22 cellular contexts compared by ENCODE assay signal in the genomic region with DNA sequence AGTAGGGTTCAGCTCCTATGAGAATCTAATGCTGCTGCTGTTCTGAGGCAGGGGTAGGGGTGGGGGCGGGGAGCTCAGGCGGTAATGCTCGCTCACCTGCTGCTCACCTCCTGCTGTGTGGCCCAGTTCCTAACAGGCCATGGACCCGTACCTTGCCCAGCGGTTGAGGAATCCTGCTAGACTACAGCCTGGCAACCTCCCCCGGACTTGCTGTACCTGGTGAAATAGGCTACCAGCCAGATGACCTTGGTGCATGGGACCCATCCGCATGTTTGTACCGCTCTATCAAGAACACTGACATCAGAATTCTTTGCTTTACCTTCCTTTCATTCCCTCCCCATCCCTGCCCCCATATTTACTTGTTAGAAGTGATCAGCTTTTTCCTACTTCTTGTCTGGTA. TPM values are rescaled to one million over a fixed set of nuclear protein-coding genes. Genes with fewer than 3 reads are reported as not detected.
DNase-seq lines count a peak whose midpoint lies in the region; ATAC-seq, FAIRE-seq and TF ChIP-seq lines count a peak whose summit lies in the region.
"Had no signal": no experiment of that assay in that cellular context is flagged by ENCODE, and none has a peak within 500 bp of the region (broad histone marks: within the 10 kb centered on the region; RNA-seq: fewer than 3 reads in every experiment).

No MANE protein-coding gene starts in this region.

- H3K27me3 ChIP-seq in body of pancreas (no peaks in the 10 kb centered on the region), pancreas (no peaks in the 10 kb centered on the region)
- H3K27me3 ChIP-seq: BE2C, BLaER1 had no signal

- H3K4me1 ChIP-seq in body of pancreas: peaks cover 9% of the 10 kb centered on the region
- H3K4me1 ChIP-seq in pancreas: no peaks in the 10 kb centered on the region
- H3K4me1 ChIP-seq: BE2C, BLaER1, Caco-2 had no signal

- DNase-seq in body of pancreas (peak; percentile 54 to 74 (median 67)), left lobe of liver (ENCODE audit: low spot score) (peak; percentile 77), mucosa of gallbladder (ENCODE audit: low spot score) (peak; percentile 29), pancreas (peak in 5 of 6 donors; percentile 26 to 44 (median 40)), iPS-NIHi11 (ENCODE audit: low spot score) (no peak), CD1c-positive myeloid dendritic cell (ENCODE audit: extremely low spot score) (no peak)
- no peak for DNase-seq in activated CD4-positive, alpha-beta T cell treated with anti-CD3 and anti-CD28 coated beads, Interleukin-2, amount 50 U/mL, for 1 hour
- DNase-seq: 8988T; BE2C; C1 segment of cervical spinal cord; Caco-2; Calu3; CD4-positive, alpha-beta T cell; CD8-positive, alpha-beta T cell; DMS79 treated with DMSO at 0.1 percent for 48 hours; GF-D8 had no signal

- TF ChIP-seq POLR2A in body of pancreas (IDR thresholded peaks at IDR 0.05): no peak

- intact Hi-C loops in body of pancreas (cut with DNase I) (no loop called here), pancreas (cut with DNase I) (no loop called here)

- peak; percentile 83 for ATAC-seq in body of pancreas
- peak; percentile 88 for ATAC-seq in left lobe of liver
- ATAC-seq in pancreas: peak; percentile 27 to 90 (median 66)
- ATAC-seq: CD8-positive, alpha-beta T cell had no signal

- H3K9me3 ChIP-seq in body of pancreas (no peaks in the 10 kb centered on the region), pancreas (no peaks in the 10 kb centered on the region)
- H3K9me3 ChIP-seq: BE2C, Caco-2 had no signal

- H3K27ac ChIP-seq in body of pancreas (no peak overlapping the region), pancreas (no peak overlapping the region)
- H3K27ac ChIP-seq: BLaER1 had no signal

- no peaks in the 10 kb centered on the region for H3K36me3 ChIP-seq in body of pancreas (replicated peaks in 1 of 2; ENCODE audit: insufficient read depth in 1 of 2, low read depth in 2 of 2)
- no peaks in the 10 kb centered on the region for H3K36me3 ChIP-seq in pancreas
- H3K36me3 ChIP-seq: BE2C, BLaER1 had no signal

- no peak for FAIRE-seq in pancreas (lab: Jason Lieb, UNC)
- FAIRE-seq: A204.1, D721Med, G401.6, GM12891, GM19239 had no signal

- TF ChIP-seq CTCF in body of pancreas (IDR thresholded peaks at IDR 0.05) (no peak), pancreas (IDR thresholded peaks at IDR 0.05) (no peak)

- H3K4me3 ChIP-seq in body of pancreas: no peak overlapping the region
- H3K4me3 ChIP-seq in pancreas: no peak overlapping the region
- H3K4me3 ChIP-seq: BLaER1 had no signal

- 16 to 39% methylated on average over 5 to 8 of the region's 8 CpGs for WGBS in body of pancreas, 2 donors
- 40 to 48% methylated on average over 8 of the region's 8 CpGs for WGBS in pancreas, 2 donors

RNA-seq across cellular contexts. Expression of a gene that starts 15.3 kb away (rescaled TPM):
- not detected for total RNA-seq in body of pancreas
- not detected for total RNA-seq in left lobe of liver
- 0.17 TPM for total RNA-seq in mucosa of gallbladder
- under 1 TPM; 0.12 to 0.44 (median 0.30) TPM for total RNA-seq in pancreas
- under 1 TPM; 0.07 to 0.15 TPM for polyA plus RNA-seq in pancreas
- total RNA-seq: Caco-2; CD4-positive, alpha-beta T cell; CD8-positive, alpha-beta T cell had no signal

Comparison
In these comparisons a context has a peak if more than half of its experiments do, and no peak if none do; other contexts are left out.
1. DNase-seq: peak in body of pancreas (4 of 4), left lobe of liver (single experiment), mucosa of gallbladder (single experiment) and pancreas (5 of 6); none in iPS-NIHi11 (single experiment), activated CD4-positive, alpha-beta T cell treated with anti-CD3 and anti-CD28 coated beads, Interleukin-2, amount 50 U/mL, for 1 hour (single experiment) and CD1c-positive myeloid dendritic cell (single experiment).
2. Peak in every context shown above with its lines, with median percentiles within 50 percentile points of each other: ATAC-seq.